Comparison of ENCODE assay signal across 17 cellular contexts in genomic region chr21:36061445-36061844, GRCh38. TPM values are rescaled to one million over a fixed set of nuclear protein-coding genes. Genes with fewer than 3 reads are reported as not detected.
DNase-seq lines count a peak whose midpoint lies in the region; ATAC-seq and TF ChIP-seq lines count a peak whose summit lies in the region.
"Had no signal": no experiment of that assay in that cellular context is flagged by ENCODE, and none has a peak within 500 bp of the region (broad histone marks: within the 10 kb centered on the region; RNA-seq: fewer than 3 reads in every experiment).

No MANE protein-coding gene starts in this region.

- peak overlapping the region; percentile 96 for H3K4me3 Mint-ChIP-seq in natural killer cell
- no peak overlapping the region for H3K4me3 Mint-ChIP-seq in natural killer cell treated with Interleukin-12 subunit alpha and Interleukin-12 subunit beta and Interleukin-15 and Interleukin-18, amount 100 ng/mL, for 72 hours
- peak overlapping the region; percentile 90 for H3K4me3 Mint-ChIP-seq in stimulated activated effector memory CD8-positive, alpha-beta T cell treated with anti-CD3 and anti-CD28 coated beads, Interleukin-12 subunit alpha, Interleukin-12 subunit beta, amount 100 ng/mL, for 72 hours

- WGBS in thyroid gland, 2 donors, result 97% methylated on average over 2 of the region's 2 CpGs

- peak overlapping the region; percentile 98 for H3K9ac ChIP-seq in NT2/D1 (ENCODE audit: insufficient read length, low read depth)

- DNase-seq in natural killer cell, result no peak
- DNase-seq in natural killer cell treated with Interleukin-12 subunit alpha and Interleukin-12 subunit beta and Interleukin-15 and Interleukin-18, amount 100 ng/mL, for 72 hours (ENCODE audit: low spot score), result no peak
- DNase-seq in NT2/D1 (ENCODE audit: low read depth, low spot score), result no peak
- no peak for DNase-seq in stimulated activated effector memory CD8-positive, alpha-beta T cell treated with anti-CD3 and anti-CD28 coated beads, Interleukin-12 subunit alpha, Interleukin-12 subunit beta, amount 100 ng/mL, for 72 hours (ENCODE audit: low spot score in 2 of 2)
- no peak for DNase-seq in NCI-H1105 (lab: John Stamatoyannopoulos, UW)
- DNase-seq in thyroid gland, result no peak
- DNase-seq: activated B cell treated with CpG ODN at 0.5 μM for 24 hours; activated CD8-positive, alpha-beta memory T cell treated with anti-CD3 and anti-CD28 coated beads, Interleukin-2, amount 50 U/mL, for 4 hours; dermis blood vessel endothelial cell; DMS 273 treated with DMSO at 0.1 percent for 48 hours; NCI-H526 treated with DMSO at 0.1 percent for 48 hours; Peyer's patch; stimulated activated CD4-positive, alpha-beta T cell treated with anti-CD3 and anti-CD28 coated beads, Interleukin-4, amount 100 ng/mL, for 4 hours had no signal

- no peaks in the 10 kb centered on the region for H3K9me3 Mint-ChIP-seq in natural killer cell
- H3K9me3 Mint-ChIP-seq in natural killer cell treated with Interleukin-12 subunit alpha and Interleukin-12 subunit beta and Interleukin-15 and Interleukin-18, amount 100 ng/mL, for 72 hours, result no peaks in the 10 kb centered on the region
- H3K9me3 Mint-ChIP-seq in stimulated activated effector memory CD8-positive, alpha-beta T cell treated with anti-CD3 and anti-CD28 coated beads, Interleukin-12 subunit alpha, Interleukin-12 subunit beta, amount 100 ng/mL, for 72 hours, result no peaks in the 10 kb centered on the region
- H3K9me3 Mint-ChIP-seq: activated B cell treated with CpG ODN at 0.5 μM for 24 hours; activated naive CD4-positive, alpha-beta T cell treated with anti-CD3 and anti-CD28 coated beads, Interleukin-2, amount 50 U/mL, for 24 hours had no signal

- peaks cover 9 to 24% of the 10 kb centered on the region in 2 donors for H3K4me1 Mint-ChIP-seq in natural killer cell
- H3K4me1 Mint-ChIP-seq in natural killer cell treated with Interleukin-12 subunit alpha and Interleukin-12 subunit beta and Interleukin-15 and Interleukin-18, amount 100 ng/mL, for 72 hours (ENCODE audit: low read depth in 2 of 2), result peaks cover 14 to 17% of the 10 kb centered on the region in 2 donors
- H3K4me1 Mint-ChIP-seq in stimulated activated effector memory CD8-positive, alpha-beta T cell treated with anti-CD3 and anti-CD28 coated beads, Interleukin-12 subunit alpha, Interleukin-12 subunit beta, amount 100 ng/mL, for 72 hours, result peaks cover 17% of the 10 kb centered on the region

- H3K27ac ChIP-seq in thyroid gland, result no peak overlapping the region

- peaks cover 0 to 7% of the 10 kb centered on the region in 2 donors for H3K27me3 Mint-ChIP-seq in natural killer cell (ENCODE audit: low read depth in 2 of 2)
- peaks cover 4 to 6% of the 10 kb centered on the region in 2 donors for H3K27me3 Mint-ChIP-seq in natural killer cell treated with Interleukin-12 subunit alpha and Interleukin-12 subunit beta and Interleukin-15 and Interleukin-18, amount 100 ng/mL, for 72 hours
- H3K27me3 Mint-ChIP-seq: activated B cell treated with CpG ODN at 0.5 μM for 24 hours; activated naive CD4-positive, alpha-beta T cell treated with anti-CD3 and anti-CD28 coated beads, Interleukin-2, amount 50 U/mL, for 24 hours had no signal

- peaks cover 23% of the 10 kb centered on the region for H3K36me3 ChIP-seq in NT2/D1 (ENCODE audit: insufficient read depth, insufficient read length, low read length)
- peaks cover 5 to 12% of the 10 kb centered on the region in 2 donors for H3K36me3 ChIP-seq in thyroid gland

- H3K27ac Mint-ChIP-seq in natural killer cell, result no peak overlapping the region
- H3K27ac Mint-ChIP-seq in natural killer cell treated with Interleukin-12 subunit alpha and Interleukin-12 subunit beta and Interleukin-15 and Interleukin-18, amount 100 ng/mL, for 72 hours, result no peak overlapping the region
- no peak overlapping the region for H3K27ac Mint-ChIP-seq in stimulated activated effector memory CD8-positive, alpha-beta T cell treated with anti-CD3 and anti-CD28 coated beads, Interleukin-12 subunit alpha, Interleukin-12 subunit beta, amount 100 ng/mL, for 72 hours

- H3K27me3 ChIP-seq in NT2/D1 (ENCODE audit: insufficient read depth, insufficient read length) (no peaks in the 10 kb centered on the region), thyroid gland (no peaks in the 10 kb centered on the region)
- H3K27me3 ChIP-seq: Peyer's patch had no signal

- H3K4me3 ChIP-seq in NT2/D1 (ENCODE audit: insufficient read length, low read depth) (peak overlapping the region; percentile 99), iPS-18c (ENCODE audit: insufficient read depth, low read depth, low read length) (0 out of 2 replicates have a peak overlapping the region, but pooled peaks have one; percentile 99), thyroid gland (replicated peaks in 1 of 3) (no peak overlapping the region)

- intact Hi-C loops in natural killer cell (cut with micrococcal nuclease), result no loop called here
- intact Hi-C loops in thyroid gland (cut with DNase I), result no loop called here

- TF ChIP-seq CTCF in natural killer cell (IDR thresholded peaks at IDR 0.05) (no peak), thyroid gland (IDR thresholded peaks at IDR 0.05) (no peak)

- H3K4me1 ChIP-seq in NT2/D1 (ENCODE audit: insufficient read depth, insufficient read length), result peaks cover 4% of the 10 kb centered on the region
- peaks cover 10 to 11% of the 10 kb centered on the region in 2 donors for H3K4me1 ChIP-seq in thyroid gland

- no peak for TF ChIP-seq POLR2A in thyroid gland (IDR thresholded peaks at IDR 0.05)

- H3K36me3 Mint-ChIP-seq in natural killer cell, result no peaks in the 10 kb centered on the region
- H3K36me3 Mint-ChIP-seq in natural killer cell treated with Interleukin-12 subunit alpha and Interleukin-12 subunit beta and Interleukin-15 and Interleukin-18, amount 100 ng/mL, for 72 hours, result peaks cover 10% of the 10 kb centered on the region
- H3K36me3 Mint-ChIP-seq in stimulated activated effector memory CD8-positive, alpha-beta T cell treated with anti-CD3 and anti-CD28 coated beads, Interleukin-12 subunit alpha, Interleukin-12 subunit beta, amount 100 ng/mL, for 72 hours, result peaks cover 37% of the 10 kb centered on the region

- no peak for ATAC-seq in natural killer cell
- ATAC-seq in natural killer cell treated with Interleukin-12 subunit alpha and Interleukin-12 subunit beta and Interleukin-15 and Interleukin-18, amount 100 ng/mL, for 72 hours, result no peak
- ATAC-seq in stimulated activated effector memory CD8-positive, alpha-beta T cell treated with anti-CD3 and anti-CD28 coated beads, Interleukin-12 subunit alpha, Interleukin-12 subunit beta, amount 100 ng/mL, for 72 hours, result no peak
- no peak for ATAC-seq in GM18502 (IDR thresholded peaks at IDR 0.05; ENCODE audit: poor library complexity, unreplicated experiment)

- H3K9me3 ChIP-seq in NT2/D1 (ENCODE audit: insufficient read depth, low read length) (no peaks in the 10 kb centered on the region), iPS-18c (ENCODE audit: control insufficient read depth, insufficient read depth, low read length) (no peaks in the 10 kb centered on the region), thyroid gland (no peaks in the 10 kb centered on the region)
- H3K9me3 ChIP-seq: Peyer's patch, thoracic aorta had no signal

RNA-seq across cellular contexts. Expression of gene SETD4, which starts 1.1 kb away (rescaled TPM):
- total RNA-seq in natural killer cell (10 to 100 TPM; 19.1 to 29.3 (median 22.5) TPM), thyroid gland (10 to 100 TPM; 25.9 to 33.1 (median 29.7) TPM)
- 10 to 100 TPM; 18.2 to 29.1 TPM for total RNA-seq in natural killer cell treated with Interleukin-12 subunit alpha and Interleukin-12 subunit beta and Interleukin-15 and Interleukin-18, amount 100 ng/mL, for 72 hours

RNA-seq across cellular contexts. Expression of gene CBR1, which starts 8.4 kb away (rescaled TPM):
- 10 to 100 TPM in 2 of 3 donors, 1 to 10 TPM in 1; 5.0 to 14.1 (median 12.4) TPM for total RNA-seq in natural killer cell
- total RNA-seq in natural killer cell treated with Interleukin-12 subunit alpha and Interleukin-12 subunit beta and Interleukin-15 and Interleukin-18, amount 100 ng/mL, for 72 hours, result 10 to 100 TPM; 34.2 to 43.3 TPM
- total RNA-seq in thyroid gland, result 100 to 1,000 TPM; 206 to 600 (median 418) TPM

Comparison
In these comparisons a context has a peak if more than half of its experiments do, and no peak if none do; other contexts are left out.
1. H3K4me3 ChIP-seq: peak in NT2/D1 (single experiment) and iPS-18c (single experiment); none in thyroid gland (0 of 3).
2. RNA of gene CBR1, which starts 8.4 kb away (total RNA-seq): 206 to 600 TPM in thyroid gland; 34.2 to 43.3 TPM in natural killer cell treated with Interleukin-12 subunit alpha and Interleukin-12 subunit beta and Interleukin-15 and Interleukin-18, amount 100 ng/mL, for 72 hours and 5.0 to 14.1 TPM in natural killer cell; every median in the first group is over 4 times any median in the second.